Comparison of ENCODE assay signal across 9 cellular contexts in genomic region chr5:88888799-88889164, GRCh38. TPM values are rescaled to one million over a fixed set of nuclear protein-coding genes. Genes with fewer than 3 reads are reported as not detected.
DNase-seq lines count a peak whose midpoint lies in the region; ATAC-seq, FAIRE-seq and TF ChIP-seq lines count a peak whose summit lies in the region.
"Had no signal": no experiment of that assay in that cellular context is flagged by ENCODE, and none has a peak within 500 bp of the region (broad histone marks: within the 10 kb centered on the region; RNA-seq: fewer than 3 reads in every experiment).

No MANE protein-coding gene starts in this region.

- H2AFZ ChIP-seq in neuron (ENCODE audit: low read depth, low read length), result no peak overlapping the region

- DNase-seq in CD14-positive monocyte (ENCODE audit: low spot score) (no peak), NCI-H226 (no peak), RCC 7860 (ENCODE audit: low spot score) (no peak), BE2C (no peak), GDM1 (lab: John Stamatoyannopoulos, UW) (no peak)
- DNase-seq: activated CD4-positive, alpha-beta T cell treated with anti-CD3 and anti-CD28 coated beads, Interleukin-2, amount 50 U/mL, for 1 hour had no signal

- peak overlapping the region; percentile 41 for H3K27ac ChIP-seq in duodenal mucosa (ENCODE audit: low read depth, low read length)

- H3K9ac ChIP-seq in duodenal mucosa (ENCODE audit: low read depth in 1 of 2, low read length in 2 of 2), result peak overlapping the region in 1 of 2 donors; percentile 25

- peak overlapping the region in 6 of 7 donors; percentile 50 to 89 (median 78) for H3K27ac Mint-ChIP-seq in CD14-positive monocyte

- peak overlapping the region; percentile 98 to 99 for H3K4me3 Mint-ChIP-seq in CD14-positive monocyte

- H3K4me3 ChIP-seq in duodenal mucosa (ENCODE audit: low read depth in 1 of 2, low read length in 2 of 2) (peak overlapping the region; percentile 65 to 73), neuron (ENCODE audit: low read length) (peak overlapping the region; percentile 20), BE2C (ENCODE audit: low read depth, low read length) (no peak overlapping the region)

- H3K36me3 ChIP-seq in duodenal mucosa (ENCODE audit: control insufficient read depth in 1 of 2, insufficient read depth in 2 of 2, low read length in 2 of 2) (no peaks in the 10 kb centered on the region), neuron (ENCODE audit: insufficient read depth, low read length) (no peaks in the 10 kb centered on the region), BE2C (no peaks in the 10 kb centered on the region)

- ATAC-seq in HG02885 (IDR thresholded peaks at IDR 0.05; ENCODE audit: poor library complexity, unreplicated experiment), result peak; percentile 4

- peaks cover 50% of the 10 kb centered on the region for H3K4me1 Mint-ChIP-seq in CD14-positive monocyte

- peaks cover 0 to 4% of the 10 kb centered on the region in 2 donors for H3K27me3 ChIP-seq in duodenal mucosa (ENCODE audit: control insufficient read depth in 1 of 2, insufficient read depth in 2 of 2, low read length in 2 of 2)
- H3K27me3 ChIP-seq in neuron (ENCODE audit: insufficient read depth, low read length), result no peaks in the 10 kb centered on the region
- H3K27me3 ChIP-seq in BE2C, result peaks cover 65% of the 10 kb centered on the region

- no peaks in the 10 kb centered on the region for H3K9me3 ChIP-seq in duodenal mucosa (ENCODE audit: control insufficient read depth in 1 of 2, low read length in 2 of 2)
- no peaks in the 10 kb centered on the region for H3K9me3 ChIP-seq in neuron (ENCODE audit: low read length)
- no peaks in the 10 kb centered on the region for H3K9me3 ChIP-seq in BE2C

- peaks cover 0 to 6% of the 10 kb centered on the region in 2 donors for H3K4me1 ChIP-seq in duodenal mucosa (ENCODE audit: control insufficient read depth in 1 of 2, insufficient read depth in 2 of 2, low read length in 2 of 2)
- peaks cover 12% of the 10 kb centered on the region for H3K4me1 ChIP-seq in neuron (ENCODE audit: insufficient read depth, low read length)
- no peaks in the 10 kb centered on the region for H3K4me1 ChIP-seq in BE2C

- intact Hi-C loops in CD14-positive monocyte (cut with micrococcal nuclease), result loop anchor here (10.0 kb wide), 3 partner anchors 104 to 506 kb away; no protein-coding TSS in a partner anchor

- H3K27me3 Mint-ChIP-seq in CD14-positive monocyte (ENCODE audit: low read depth in 3 of 3), result peaks cover 0 to 4% (median 2%) of the 10 kb centered on the region in 3 donors

- H3K9me3 Mint-ChIP-seq in CD14-positive monocyte, result peaks cover 0 to 1% (median 0%) of the 10 kb centered on the region in 7 donors

- no peak for TF ChIP-seq CTCF in CD14-positive monocyte (IDR thresholded peaks at IDR 0.05)
- TF ChIP-seq CTCF in BE2C (IDR thresholded peaks at IDR 0.05; ENCODE audit: low read depth, low read length), result no peak

- no peak for FAIRE-seq in RCC 7860 (lab: Jason Lieb, UNC)

- H3K36me3 Mint-ChIP-seq in CD14-positive monocyte, result no peaks in the 10 kb centered on the region

RNA-seq across cellular contexts. Expression of gene MEF2C, which starts 5.8 kb away (rescaled TPM):
- 10 to 100 TPM; 88.3 to 89.3 TPM for polyA plus RNA-seq in CD14-positive monocyte
- not detected for polyA plus RNA-seq in BE2C (2012; ENCODE audit: insufficient read depth, insufficient read length, low read depth)
